ENCODE assay signal across 1 cellular context in genomic region chr3:160448845-160449659, GRCh38.
A peak's percentile ranks its signal among the peaks of the same experiment; 100 is the strongest.
TF ChIP-seq lines count a peak whose summit lies in the region.

No MANE protein-coding gene starts in this region.

TF ChIP-seq in K562, 482 proteins besides CTCF, POLR2A, EP300 and RAD21 (continued from another document and continues in another):
- TF ChIP-seq TCF7 (IDR thresholded peaks at IDR 0.05; ENCODE audit: borderline replicate concordance) (no peak), E2F8 (IDR thresholded peaks at IDR 0.05; ENCODE audit: low read depth, partially characterized antibody) (no peak), ZNF639 (CRISPR knock-in tag; conservative IDR thresholded peaks at IDR 0.05 in 1 of 2, IDR thresholded peaks at IDR 0.05 in 1 of 2) (peak in 1 of 2 experiments; percentile 8; a peak in 1 of 4 replicates), RFX7 (CRISPR knock-in tag; IDR thresholded peaks at IDR 0.05) (no peak), MTA1 (IDR thresholded peaks at IDR 0.05; ENCODE audit: borderline replicate concordance) (peak; percentile 13; the same call in 1 of the 2 replicates), KAT7 (CRISPR knock-in tag; IDR thresholded peaks at IDR 0.05; ENCODE audit: borderline replicate concordance) (0 out of 2 replicates have a peak, but pooled peaks have one; percentile 1), LCOR (CRISPR knock-in tag; IDR thresholded peaks at IDR 0.05) (no peak), MAFF (IDR thresholded peaks at IDR 0.05; ENCODE audit: low read length) (no peak), ZNF583 (CRISPR knock-in tag; IDR thresholded peaks at IDR 0.05) (no peak), SMARCA5 (IDR thresholded peaks at IDR 0.05) (peak; percentile 85; the same call in 1 of the 2 replicates), RBM17 (IDR thresholded peaks at IDR 0.05; ENCODE audit: borderline replicate concordance, low read depth, low read length) (no peak), BMI1 (IDR thresholded peaks at IDR 0.05; ENCODE audit: low read length) (no peak), XRCC5 (IDR thresholded peaks at IDR 0.05; ENCODE audit: low read depth, low read length) (no peak; the same call in 1 of the 2 replicates), IRF2 (CRISPR knock-in tag; IDR thresholded peaks at IDR 0.05) (no peak), FOXK2 (conservative IDR thresholded peaks at IDR 0.05 in 1 of 2, IDR thresholded peaks at IDR 0.05 in 1 of 2; ENCODE audit: low read depth in 2 of 2) (no peak), ZBTB43 (CRISPR knock-in tag; IDR thresholded peaks at IDR 0.05) (no peak), DACH1 (IDR thresholded peaks at IDR 0.05; ENCODE audit: partially characterized antibody) (no peak), MNT (conservative IDR thresholded peaks at IDR 0.05) (no peak), RNF219 (CRISPR knock-in tag; IDR thresholded peaks at IDR 0.05) (no peak), RBM34 (IDR thresholded peaks at IDR 0.05; ENCODE audit: borderline replicate concordance, insufficient read depth, low read length) (no peak), ZNF24 (IDR thresholded peaks at IDR 0.05) (no peak), DNMT1 (IDR thresholded peaks at IDR 0.05) (no peak), MYBL2 (IDR thresholded peaks at IDR 0.05; ENCODE audit: low read depth) (no peak; the same call in 1 of the 2 replicates), MYBL2 (CRISPR knock-in tag; IDR thresholded peaks at IDR 0.05; ENCODE audit: borderline replicate concordance) (no peak), TBP (optimal IDR thresholded peaks at IDR 0.05; ENCODE audit: low read depth, low read length) (no peak), BDP1 (IDR thresholded peaks at IDR 0.05; ENCODE audit: insufficient read depth, insufficient read length) (no peak), SREBF2 (CRISPR knock-in tag; IDR thresholded peaks at IDR 0.05) (no peak), OTX1 (CRISPR knock-in tag; IDR thresholded peaks at IDR 0.05) (peak; percentile 52; the same call in 1 of the 2 replicates), POLR2AphosphoS2 (IDR thresholded peaks at IDR 0.05; ENCODE audit: low read length) (no peak), HSF4 (CRISPR knock-in tag; IDR thresholded peaks at IDR 0.05; ENCODE audit: borderline replicate concordance) (no peak), ZNF175 (CRISPR knock-in tag; IDR thresholded peaks at IDR 0.05; ENCODE audit: low read depth) (no peak), MIER1 (IDR thresholded peaks at IDR 0.05; ENCODE audit: low read depth) (peak; percentile 21; the same call in 1 of the 2 replicates), ARID1B (IDR thresholded peaks at IDR 0.05) (0 out of 2 replicates have a peak, but pooled peaks have one; percentile 39), NRF1 (conservative IDR thresholded peaks at IDR 0.05 in 1 of 2, IDR thresholded peaks at IDR 0.05 in 1 of 2) (no peak), GTF2E2 (tag; IDR thresholded peaks at IDR 0.05) (0 out of 2 replicates have a peak, but pooled peaks have one; percentile 18), ZNF140 (CRISPR knock-in tag; IDR thresholded peaks at IDR 0.05) (no peak), ZNF79 (CRISPR knock-in tag; IDR thresholded peaks at IDR 0.05; ENCODE audit: low read depth) (no peak), TRIM24 (IDR thresholded peaks at IDR 0.05) (no peak), MAFK (IDR thresholded peaks at IDR 0.05; ENCODE audit: low read length) (no peak), NFRKB (IDR thresholded peaks at IDR 0.05; ENCODE audit: low read depth) (peak; percentile 69; the same call in 1 of the 2 replicates), PHF21A (IDR thresholded peaks at IDR 0.05; ENCODE audit: borderline replicate concordance, low read depth) (no peak), ZBTB12 (CRISPR knock-in tag; IDR thresholded peaks at IDR 0.05) (no peak), TAF15 (IDR thresholded peaks at IDR 0.05; ENCODE audit: low read depth, low read length) (no peak), ASH1L (IDR thresholded peaks at IDR 0.05; ENCODE audit: borderline replicate concordance, low read depth, partially characterized antibody) (no peak), TOE1 (IDR thresholded peaks at IDR 0.05; ENCODE audit: borderline replicate concordance) (no peak), TOE1 (CRISPR knock-in tag; IDR thresholded peaks at IDR 0.05; ENCODE audit: borderline replicate concordance, low read depth) (no peak), PYGO2 (tag; IDR thresholded peaks at IDR 0.05) (no peak), PHB (CRISPR knock-in tag; IDR thresholded peaks at IDR 0.05) (0 out of 2 replicates have a peak, but pooled peaks have one; percentile 49), LEF1 (IDR thresholded peaks at IDR 0.05) (peak; percentile 32; the same call in 1 of the 2 replicates), FOXJ2 (tag; IDR thresholded peaks at IDR 0.05) (peak; percentile 11; the same call in 1 of the 2 replicates), SPI1 (IDR thresholded peaks at IDR 0.05; ENCODE audit: borderline replicate concordance, low read depth, low read length) (no peak), ZNF316 (IDR thresholded peaks at IDR 0.05) (no peak), CHD2 (IDR thresholded peaks at IDR 0.05; ENCODE audit: low read depth, low read length) (no peak), MTF1 (CRISPR knock-in tag; IDR thresholded peaks at IDR 0.05; ENCODE audit: borderline replicate concordance) (no peak), CLOCK (CRISPR knock-in tag; IDR thresholded peaks at IDR 0.05; ENCODE audit: borderline replicate concordance) (no peak), ARID3A (IDR thresholded peaks at IDR 0.05; ENCODE audit: borderline replicate concordance, low read depth, low read length) (no peak), ARHGAP35 (IDR thresholded peaks at IDR 0.05; ENCODE audit: partially characterized antibody) (no peak), ETV5 (CRISPR knock-in tag; IDR thresholded peaks at IDR 0.05; ENCODE audit: low read depth) (no peak), YY1 (IDR thresholded peaks at IDR 0.05; ENCODE audit: borderline replicate concordance in 1 of 3, control insufficient read depth in 1 of 3, extremely low read depth in 1 of 3, insufficient read depth in 3 of 3, insufficient read length in 1 of 3, insufficient replicate concordance in 2 of 3, low read depth in 1 of 3, low read length in 2 of 3) (peak in 2 of 3 experiments; percentile 64 to 89)
